ENCODE assay signal across 9 cellular contexts in the genomic region with DNA sequence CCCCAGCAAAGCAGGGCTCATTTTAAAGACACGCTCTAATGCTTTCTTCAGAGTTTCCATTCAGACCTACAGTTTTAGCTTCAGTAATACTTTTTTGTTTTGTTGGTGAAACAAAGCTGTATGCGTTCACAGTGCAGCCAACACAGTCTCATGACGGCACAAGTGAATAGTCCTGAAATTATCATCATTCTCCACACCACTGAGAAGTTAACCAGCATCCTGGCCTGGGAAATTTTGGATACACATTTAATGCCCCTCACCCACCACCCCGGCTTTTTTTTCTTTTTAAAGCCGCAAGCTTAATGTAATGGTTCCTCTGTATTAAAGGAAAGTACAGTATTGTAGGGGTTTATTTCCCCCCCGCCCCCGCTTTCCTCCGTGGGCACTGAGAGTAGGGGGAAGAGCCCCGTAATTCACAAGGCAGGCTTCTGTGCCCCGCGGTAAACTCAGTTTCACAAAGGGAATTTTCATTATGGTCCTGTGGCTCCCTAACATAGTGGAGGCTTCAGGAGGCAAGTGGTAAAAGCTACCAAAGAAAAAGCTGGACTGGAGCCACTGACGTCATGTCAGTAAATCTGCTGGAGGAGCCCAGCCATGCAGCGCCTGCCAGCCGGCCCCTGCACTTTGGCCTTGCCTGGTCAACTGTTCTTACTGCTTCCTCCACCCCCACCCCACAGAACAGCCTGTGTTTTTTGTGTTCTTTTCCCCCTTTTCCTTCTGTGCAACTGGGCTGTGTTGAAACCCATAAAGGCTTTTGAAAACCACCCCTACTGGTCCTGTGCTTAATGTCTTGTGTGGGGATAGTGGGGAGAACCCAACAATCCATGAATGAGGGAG. TPM values are rescaled to one million over a fixed set of nuclear protein-coding genes. Genes with fewer than 3 reads are reported as not detected.
DNase-seq lines count a peak whose midpoint lies in the region; ATAC-seq and TF ChIP-seq lines count a peak whose summit lies in the region.
"Had no signal": no experiment of that assay in that cellular context is flagged by ENCODE, and none has a peak within 500 bp of the region (broad histone marks: within the 10 kb centered on the region; RNA-seq: fewer than 3 reads in every experiment).

No MANE protein-coding gene starts in this region.

- in situ Hi-C loops in gastrocnemius medialis (cut with MboI; ENCODE audit: low sequenced_read_pairs in 4 of 4) = loop anchor here in 2 of 4 donors (25.0 kb wide), 3 partner anchors 120 to 630 kb away; no protein-coding TSS in a partner anchor

- peak; percentile 36 to 47 for ATAC-seq in gastrocnemius medialis
- ATAC-seq in GM18502 (IDR thresholded peaks at IDR 0.05; ENCODE audit: poor library complexity, unreplicated experiment) = no peak

- CTCF ChIA-PET in GM10248 (lab: Yijun Ruan, JAX) = interaction anchor here (0.9 kb wide), 1 partner anchor 14 kb away, joined by 3 read pairs; no protein-coding TSS in a partner anchor

- H3K9me3 ChIP-seq in gastrocnemius medialis = no peaks in the 10 kb centered on the region

- H3K27me3 ChIP-seq in gastrocnemius medialis = no peaks in the 10 kb centered on the region

- H3K4me1 ChIP-seq in gastrocnemius medialis = peaks cover 90 to 92% of the 10 kb centered on the region in 2 donors

- peak; percentile 8 for DNase-seq in NCI-H345 (lab: John Stamatoyannopoulos, UW)
- DNase-seq in NCI-H345 treated with DMSO at 0.1 percent for 48 hours (lab: John Stamatoyannopoulos, UW; ENCODE audit: unreplicated experiment) = no peak
- peak; percentile 94 for DNase-seq in astrocyte of the hippocampus (ENCODE audit: low read depth, low spot score)
- DNase-seq in inferior parietal cortex (ENCODE audit: extremely low spot score) = peak; percentile 53
- peak; percentile 69 to 84 for DNase-seq in gastrocnemius medialis
- DNase-seq in NCI-H1436 (lab: John Stamatoyannopoulos, UW) = no peak
- no peak for DNase-seq in GM10248 (ENCODE audit: extremely low spot score)

- H3K36me3 ChIP-seq in gastrocnemius medialis = no peaks in the 10 kb centered on the region
- H3K36me3 ChIP-seq: BLaER1 treated with 17β-estradiol and CSF1 and Interleukin-3, amounts not matched to agents 10 nM and 100 nM had no signal

- H3K27ac ChIP-seq in gastrocnemius medialis = peak overlapping the region; percentile 89 to 96 (median 94)
- H3K27ac ChIP-seq: BLaER1 treated with 17β-estradiol and CSF1 and Interleukin-3, amounts not matched to agents 10 nM and 100 nM had no signal

- TF ChIP-seq CTCF in gastrocnemius medialis (IDR thresholded peaks at IDR 0.05 in 4 of 5, conservative IDR thresholded peaks at IDR 0.05 in 1 of 5) (no peak), GM10248 (IDR thresholded peaks at IDR 0.05; ENCODE audit: control extremely low read depth, extremely low read depth, low read depth, missing control alignments) (no peak)

- POLR2A ChIA-PET in GM10248 (lab: Yijun Ruan, JAX) = no interaction called here

- intact Hi-C loops in gastrocnemius medialis (cut with DNase I; ENCODE audit: low total_unique reads) = no loop called here

- TF ChIP-seq POLR2A in gastrocnemius medialis (IDR thresholded peaks at IDR 0.05) = no peak

- H3K4me3 ChIP-seq in gastrocnemius medialis = peak overlapping the region; percentile 11 to 45 (median 32)
- H3K4me3 ChIP-seq: BLaER1 treated with 17β-estradiol and CSF1 and Interleukin-3, amounts not matched to agents 10 nM and 100 nM had no signal

RNA-seq across cellular contexts. Expression of a gene that starts 18.2 kb away (rescaled TPM):
- total RNA-seq in gastrocnemius medialis = 100 to 1,000 TPM in 2 of 4 donors, 10 to 100 TPM in 2; 46.1 to 175 (median 126) TPM

Comparison
In these comparisons a context has a peak if more than half of its experiments do, and no peak if none do; other contexts are left out.
1. DNase-seq: peak in NCI-H345 (single experiment), astrocyte of the hippocampus (single experiment), inferior parietal cortex (single experiment) and gastrocnemius medialis (2 of 2); none in NCI-H345 treated with DMSO at 0.1 percent for 48 hours (single experiment), NCI-H1436 (single experiment) and GM10248 (single experiment).